ENCODE assay signal across 15 cellular contexts in the genomic region with DNA sequence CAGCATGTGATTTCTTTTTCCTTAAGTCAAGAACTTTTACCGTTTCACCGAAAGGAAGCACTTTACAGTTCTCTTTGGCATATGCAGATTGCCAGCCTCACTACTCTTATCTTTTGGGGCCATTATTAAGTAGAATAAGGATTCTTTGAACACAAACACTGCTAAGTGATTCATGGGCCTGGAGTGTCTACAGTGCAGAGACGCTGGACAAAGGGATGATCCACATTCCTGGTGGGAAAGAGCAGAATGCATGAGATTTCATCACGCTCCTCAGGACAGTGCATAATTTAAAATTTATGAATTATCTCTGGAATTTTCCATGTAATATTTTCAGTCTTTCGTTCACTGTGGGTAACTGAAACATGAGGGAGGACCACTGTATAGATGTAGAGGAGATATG.
"Had no signal": no experiment of that assay in that cellular context is flagged by ENCODE, and none has a peak within 500 bp of the region (broad histone marks: within the 10 kb centered on the region; RNA-seq: fewer than 3 reads in every experiment).

No MANE protein-coding gene starts in this region.

- H3K27ac ChIP-seq: breast epithelium, esophagus muscularis mucosa, gastrocnemius medialis, left ventricle myocardium inferior, neural progenitor cell, thyroid gland had no signal

- H3K4me3 ChIP-seq: breast epithelium, esophagus muscularis mucosa, gastrocnemius medialis, heart right ventricle, left ventricle myocardium inferior, neural progenitor cell, thyroid gland, vagina had no signal

- H3K4me2 ChIP-seq: neural progenitor cell had no signal

- H3K9ac ChIP-seq: neural progenitor cell had no signal

- DNase-seq: activated CD4-positive, CD25-positive, alpha-beta regulatory T cell; activated effector memory CD4-positive, alpha-beta T cell treated with anti-CD3 and anti-CD28 coated beads, Interleukin-2, amount 50 U/mL, for 16 hours; activated T-cell treated with anti-CD3 and anti-CD28 coated beads, Interleukin-2, amount 50 U/mL, for 1 hour; gastrocnemius medialis; heart right ventricle; left ventricle myocardium inferior; small intestine; T-helper 17 cell; thyroid gland had no signal

- H3K4me1 Mint-ChIP-seq: memory B cell, neural progenitor cell, T-helper 17 cell had no signal

- H3K9me3 Mint-ChIP-seq: neural progenitor cell had no signal

- H3K9me3 ChIP-seq: breast epithelium, gastrocnemius medialis, thyroid gland, vagina had no signal

- H3K36me3 ChIP-seq: breast epithelium had no signal

- H3K4me3 Mint-ChIP-seq: memory B cell, neural progenitor cell, T-helper 17 cell had no signal

- H3K27me3 Mint-ChIP-seq: memory B cell, T-helper 17 cell had no signal

- H3K27me3 ChIP-seq: breast epithelium, esophagus muscularis mucosa, gastrocnemius medialis, heart right ventricle, neural progenitor cell, thyroid gland, vagina had no signal

- H2AFZ ChIP-seq: neural progenitor cell had no signal

- H3K4me1 ChIP-seq: breast epithelium, esophagus muscularis mucosa, neural progenitor cell, thyroid gland had no signal

- ATAC-seq: activated naive CD4-positive, alpha-beta T cell treated with anti-CD3 and anti-CD28 coated beads, Interleukin-2, amount 50 U/mL, for 72 hours; gastrocnemius medialis; heart right ventricle; T-helper 17 cell had no signal
